Comparison of ENCODE assay signal across 9 cellular contexts in genomic region chr7:109635374-109635773, GRCh38.
"Had no signal": no experiment of that assay in that cellular context is flagged by ENCODE, and none has a peak within 500 bp of the region (broad histone marks: within the 10 kb centered on the region; RNA-seq: fewer than 3 reads in every experiment).

No MANE protein-coding gene starts in this region.

- H3K27ac ChIP-seq: GM23248, HL-60 had no signal

- H3K4me3 ChIP-seq: GM23248, HAP-1 had no signal

- DNase-seq: GM23248, GOT3, H7, HFFc6, KBM-7 had no signal

- H3K4me1 ChIP-seq: HAP-1 had no signal

- H3K9me3 ChIP-seq: HAP-1 had no signal

- H3K36me3 ChIP-seq: HAP-1 had no signal

- ATAC-seq: HCT116, HepG2 had no signal
